In genomic region chr22:36928181-36928580, GRCh38 we compare ENCODE assay signal across 32 cellular contexts. TPM values are rescaled to one million over a fixed set of nuclear protein-coding genes. Genes with fewer than 3 reads are reported as not detected.
DNase-seq lines count a peak whose midpoint lies in the region; ATAC-seq, FAIRE-seq and TF ChIP-seq lines count a peak whose summit lies in the region.
"Had no signal": no experiment of that assay in that cellular context is flagged by ENCODE, and none has a peak within 500 bp of the region (broad histone marks: within the 10 kb centered on the region; RNA-seq: fewer than 3 reads in every experiment).

No MANE protein-coding gene starts in this region.

- H3K23ac ChIP-seq in H1 (ENCODE audit: insufficient read length) = no peak overlapping the region

- no peaks in the 10 kb centered on the region for H3K27me3 ChIP-seq in right atrium auricular region
- peaks cover 0 to 2% (median 0%) of the 10 kb centered on the region in 4 experiments; a peak in 1 of 7 replicates for H3K27me3 ChIP-seq in H1 (replicated peaks in 1 of 4; ENCODE audit: control insufficient read depth in 3 of 4, extremely low read depth in 1 of 4, insufficient read depth in 3 of 4, low read length in 3 of 4)
- peaks cover 23% of the 10 kb centered on the region for H3K27me3 ChIP-seq in osteoblast (ENCODE audit: insufficient read depth, low read length)

- TF ChIP-seq CTCF in right atrium auricular region (IDR thresholded peaks at IDR 0.05) = no peak
- TF ChIP-seq CTCF in H1 (IDR thresholded peaks at IDR 0.05; ENCODE audit: control extremely low read depth in 1 of 3, insufficient read depth in 1 of 3, low read depth in 1 of 3, low read length in 3 of 3) = no peak
- no peak for TF ChIP-seq CTCF in osteoblast (IDR thresholded peaks at IDR 0.05; ENCODE audit: extremely low read depth, low read depth, low read length)

- H3K4me3 ChIP-seq in right atrium auricular region (no peak overlapping the region), H1 (ENCODE audit: extremely low read depth in 1 of 4, insufficient read depth in 2 of 4, low read depth in 3 of 4, low read length in 4 of 4) (no peak overlapping the region), osteoblast (ENCODE audit: insufficient read depth, low read length) (no peak overlapping the region)
- H3K4me3 ChIP-seq: HAP-1, K562, PC-9, SJSA1 had no signal

- H2BK120ac ChIP-seq in H1 (replicated peaks; ENCODE audit: low read depth, low read length) = no peak overlapping the region

- no peaks in the 10 kb centered on the region for H3K79me1 ChIP-seq in H1 (ENCODE audit: low read depth, low read length)

- DNase-seq in right atrium auricular region (ENCODE audit: low spot score) = peak; percentile 7
- no peak for DNase-seq in Right ventricle myocardium inferior (ENCODE audit: missing footprints)
- no peak for DNase-seq in H1 (ENCODE audit: low read depth in 1 of 2, low spot score in 2 of 2)
- DNase-seq in osteoblast (ENCODE audit: insufficient read length, low spot score, missing footprints) = peak; percentile 31
- DNase-seq in islet precursor cell = no peak
- no peak for DNase-seq in C1 segment of cervical spinal cord (lab: John Stamatoyannopoulos, UW)
- no peak for DNase-seq in NCI-H526 (lab: John Stamatoyannopoulos, UW)
- DNase-seq: 8988T; ACHN; BE2C; CD4-positive, alpha-beta T cell; DMS53; HFFc6; Kasumi-1; MV-4-11; NCI-H1105 treated with DMSO at 0.1 percent for 48 hours; NCI-H146; NCI-H1930; NCI-H2107; NCI-H524; NCI-H774; PC-9; Right ventricle myocardium superior had no signal

- H2AFZ ChIP-seq in H1 (ENCODE audit: low read length) = no peak overlapping the region
- H2AFZ ChIP-seq in osteoblast (ENCODE audit: low read length) = no peak overlapping the region
- H2AFZ ChIP-seq: PC-9 had no signal

- H4K5ac ChIP-seq in H1 (ENCODE audit: insufficient read length, low read depth, low read length) = no peak overlapping the region

- H2AK5ac ChIP-seq in H1 (ENCODE audit: low read depth, low read length) = peak overlapping the region; percentile 53; the same call in 1 of the 2 replicates

- H2BK20ac ChIP-seq in H1 (ENCODE audit: low read length) = no peak overlapping the region

- no peak overlapping the region for H2BK5ac ChIP-seq in H1 (ENCODE audit: low read depth, low read length)

- no peak for TF ChIP-seq POLR2A in H1 (IDR thresholded peaks at IDR 0.05; ENCODE audit: control extremely low read depth in 1 of 2, low read depth in 2 of 2, low read length in 2 of 2)

- H3K36me3 ChIP-seq in right atrium auricular region (no peaks in the 10 kb centered on the region), H1 (ENCODE audit: control insufficient read depth in 2 of 4, insufficient read depth in 4 of 4, low read length in 3 of 4) (no peaks in the 10 kb centered on the region), osteoblast (ENCODE audit: insufficient read depth, low read length) (no peaks in the 10 kb centered on the region)
- H3K36me3 ChIP-seq: BE2C, HAP-1, SJSA1 had no signal

- H4K20me1 ChIP-seq in H1 (replicated peaks in 1 of 2; ENCODE audit: control insufficient read depth in 1 of 2, insufficient read depth in 2 of 2, low read length in 2 of 2) (no peaks in the 10 kb centered on the region), osteoblast (ENCODE audit: insufficient read depth, low read length) (no peaks in the 10 kb centered on the region)

- CTCF ChIA-PET in H1 (lab: Charles Lee; ENCODE audit: partially characterized antibody) = interaction anchor here (0.6 to 1.6 kb wide), 4 partner anchors 19 to 651 kb away, joined by 3 to 4 read pairs (median 3); no protein-coding TSS in a partner anchor

- no peaks in the 10 kb centered on the region for H3K9me3 ChIP-seq in right atrium auricular region
- H3K9me3 ChIP-seq in H1 (ENCODE audit: insufficient read depth in 2 of 2, low read depth in 1 of 2, low read length in 1 of 2) = no peaks in the 10 kb centered on the region
- H3K9me3 ChIP-seq in osteoblast (ENCODE audit: low read depth, low read length) = no peaks in the 10 kb centered on the region
- H3K9me3 ChIP-seq: BE2C, HAP-1, SJSA1 had no signal

- H3K18ac ChIP-seq in H1 (ENCODE audit: extremely low read depth, low read length) = no peak overlapping the region

- POLR2A ChIA-PET in H1 (lab: Charles Lee; ENCODE audit: partially characterized antibody) = no interaction called here

- H3K14ac ChIP-seq in H1 (ENCODE audit: insufficient read length) = no peak overlapping the region

- TF ChIP-seq RAD21 in H1 (IDR thresholded peaks at IDR 0.05 in 1 of 2, conservative IDR thresholded peaks at IDR 0.05 in 1 of 2; ENCODE audit: low read depth in 2 of 2, low read length in 2 of 2) = no peak

- intact Hi-C loops in Right ventricle myocardium inferior (cut with DNase I) = no loop called here

- no peak overlapping the region for H2BK12ac ChIP-seq in H1 (ENCODE audit: low read depth, low read length)

- no peak overlapping the region for H4K8ac ChIP-seq in H1 (ENCODE audit: extremely low read depth, insufficient read depth, low read length)

- WGBS in H1 (ENCODE audit: extremely low coverage in 1 of 2, insufficient coverage in 1 of 2, insufficient read length in 1 of 2, insufficient replicate concordance in 2 of 2, low coverage in 1 of 2, low lambda C conversion rate in 2 of 2, missing lambda C conversion rate in 1 of 2), 2 experiments = 80% methylated on average over 9 of the region's 9 CpGs; no CpG with 5 or more reads in 1 of the 2 experiments

- no peak overlapping the region for H3K56ac ChIP-seq in H1 (replicated peaks; ENCODE audit: insufficient read length, low read depth, low read length)

- no peaks in the 10 kb centered on the region for H3K79me2 ChIP-seq in H1 (ENCODE audit: control insufficient read depth in 1 of 2, insufficient read depth in 2 of 2, low read length in 2 of 2)
- no peaks in the 10 kb centered on the region for H3K79me2 ChIP-seq in osteoblast (ENCODE audit: insufficient read depth, low read length)

- H3K27ac ChIP-seq in right atrium auricular region (no peak overlapping the region), H1 (ENCODE audit: low read depth, low read length) (no peak overlapping the region), osteoblast (ENCODE audit: low read depth, low read length) (no peak overlapping the region)
- H3K27ac ChIP-seq: PC-9, SJSA1 had no signal

- H4K91ac ChIP-seq in H1 (replicated peaks; ENCODE audit: insufficient read length, low read length) = no peak overlapping the region

- no peak overlapping the region for H3K9ac ChIP-seq in H1 (replicated peaks in 1 of 4; ENCODE audit: extremely low read depth in 1 of 4, low read depth in 3 of 4, low read length in 3 of 4)

- H3K4ac ChIP-seq in H1 (replicated peaks; ENCODE audit: insufficient read length, low read depth, low read length) = no peak overlapping the region

- no peak for ATAC-seq in Right ventricle myocardium inferior
- no peak for ATAC-seq in GM19397 (IDR thresholded peaks at IDR 0.05; ENCODE audit: unreplicated experiment)
- ATAC-seq: K562 had no signal

- H3K4me2 ChIP-seq in H1 (ENCODE audit: insufficient read depth in 1 of 2, low read depth in 2 of 2, low read length in 2 of 2) (no peak overlapping the region), osteoblast (ENCODE audit: insufficient read depth, low read length) (no peak overlapping the region)
- H3K4me2 ChIP-seq: PC-9 had no signal

- H3K4me1 ChIP-seq in right atrium auricular region (no peaks in the 10 kb centered on the region), H1 (replicated peaks in 1 of 4; ENCODE audit: control insufficient read depth in 3 of 4, insufficient read depth in 4 of 4, low read length in 3 of 4) (no peaks in the 10 kb centered on the region), osteoblast (ENCODE audit: insufficient read depth, low read length) (peaks cover 3% of the 10 kb centered on the region)
- H3K4me1 ChIP-seq: BE2C, HAP-1 had no signal

- no peak for FAIRE-seq in H1 (lab: Jason Lieb, UNC)
- FAIRE-seq: GM12891, HTR-8/SVneo, K562 had no signal

- 0 out of 2 replicates have a peak overlapping the region, but pooled peaks have one; percentile 81 for H2BK15ac ChIP-seq in H1 (ENCODE audit: low read length)

- H3K23me2 ChIP-seq in H1 (ENCODE audit: low read depth, low read length) = no peaks in the 10 kb centered on the region

- no peak for TF ChIP-seq EP300 in H1 (IDR thresholded peaks at IDR 0.05; ENCODE audit: borderline replicate concordance in 1 of 2, low read depth in 2 of 2, low read length in 2 of 2)

TF ChIP-seq in H1, 55 proteins besides CTCF, POLR2A, EP300 and RAD21 (continues in another document):
- no peak for TF ChIP-seq TBP (IDR thresholded peaks at IDR 0.05; ENCODE audit: low read depth, low read length)
- no peak for TF ChIP-seq PHF8 (conservative IDR thresholded peaks at IDR 0.05; ENCODE audit: low read depth, low read length)
- TF ChIP-seq TEAD4 (IDR thresholded peaks at IDR 0.05; ENCODE audit: low read depth, low read length) = no peak
- TF ChIP-seq RXRA (IDR thresholded peaks at IDR 0.05; ENCODE audit: insufficient read depth, low read depth, low read length) = no peak
- TF ChIP-seq CHD1 (IDR thresholded peaks at IDR 0.05; ENCODE audit: low read depth, low read length) = no peak
- no peak for TF ChIP-seq SRF (IDR thresholded peaks at IDR 0.05; ENCODE audit: low read depth, low read length)
- TF ChIP-seq CBX5 (IDR thresholded peaks at IDR 0.05; ENCODE audit: low read depth, low read length) = no peak
- no peak for TF ChIP-seq CEBPB (IDR thresholded peaks at IDR 0.05; ENCODE audit: low read depth, low read length)
- TF ChIP-seq KDM5A (IDR thresholded peaks at IDR 0.05; ENCODE audit: low read length) = no peak
- TF ChIP-seq TAF1 (IDR thresholded peaks at IDR 0.05; ENCODE audit: low read depth, low read length) = no peak
- TF ChIP-seq NRF1 (IDR thresholded peaks at IDR 0.05; ENCODE audit: low read depth, low read length) = no peak
- TF ChIP-seq KDM1A (IDR thresholded peaks at IDR 0.05; ENCODE audit: borderline replicate concordance, low read length) = no peak
- no peak for TF ChIP-seq CTBP2 (IDR thresholded peaks at IDR 0.05; ENCODE audit: borderline replicate concordance, insufficient read depth, insufficient read length, low read length)
- TF ChIP-seq YY1 (IDR thresholded peaks at IDR 0.05; ENCODE audit: low read depth, low read length) = no peak

RNA-seq across cellular contexts. Expression of gene CSF2RB, which starts 14.8 kb away (rescaled TPM):
- total RNA-seq in right atrium auricular region = 1 to 10 TPM; 1.8 to 4.2 TPM
- 3.1 TPM for total RNA-seq in Right ventricle myocardium inferior
- not detected in 2 replicates for total RNA-seq in H1 (2021; fragmentation: NEBNext Ultra II Directional; extraction: Animal tissue kit (Norgen Biotek cat#: 25700))
- 0.02 TPM in 1 of 2 replicates, not detected in the other for polyA plus RNA-seq in H1 (2011; rRNA removed)
- not detected for polyA plus RNA-seq in H1 (2011; cell fraction: cytosol; rRNA removed)
- polyA plus RNA-seq in H1 (2011; cell fraction: nucleus; rRNA removed) = 0.14 TPM
- polyA plus RNA-seq in H1 (2012, experiment 1 of 2) = not detected in 4 replicates
- not detected for polyA plus RNA-seq in H1 (2012, experiment 2 of 2)
- polyA plus RNA-seq in H1 (2013, experiment 1 of 2) = 0.02 TPM
- not detected for polyA plus RNA-seq in H1 (2013, experiment 2 of 2)
- polyA minus RNA-seq in H1 (2011; rRNA and poly(A)+ RNA removed) = not detected in 2 replicates
- polyA minus RNA-seq in H1 (2011; cell fraction: cytosol; rRNA and poly(A)+ RNA removed) = not detected
- not detected for polyA minus RNA-seq in H1 (2011; cell fraction: nucleus; rRNA and poly(A)+ RNA removed)
- 1.1 and 1.2 TPM in 2 replicates for total RNA-seq in osteoblast
- total RNA-seq: Daoy, G401, PC-9, RPMI7951 had no signal

Comparison
In these comparisons a context has a peak if more than half of its experiments do, and no peak if none do; other contexts are left out.
1. DNase-seq: peak in right atrium auricular region (single experiment) and osteoblast (single experiment); none in Right ventricle myocardium inferior (single experiment), H1 (0 of 2), islet precursor cell (single experiment), C1 segment of cervical spinal cord (0 of 14) and NCI-H526 (0 of 2).